Comparison of ENCODE assay signal across 20 cellular contexts in genomic region chr7:107079212-107079940, GRCh38. TPM values are rescaled to one million over a fixed set of nuclear protein-coding genes. Genes with fewer than 3 reads are reported as not detected.
DNase-seq lines count a peak whose midpoint lies in the region; ATAC-seq, FAIRE-seq and TF ChIP-seq lines count a peak whose summit lies in the region.
"Had no signal": no experiment of that assay in that cellular context is flagged by ENCODE, and none has a peak within 500 bp of the region (broad histone marks: within the 10 kb centered on the region; RNA-seq: fewer than 3 reads in every experiment).

No MANE protein-coding gene starts in this region.

- H3K9ac ChIP-seq in HepG2 (ENCODE audit: insufficient read depth, low read depth, low read length) (no peak overlapping the region), mesendoderm (ENCODE audit: low read length) (no peak overlapping the region)
- H3K9ac ChIP-seq: BLaER1 had no signal

- H3K4ac ChIP-seq in mesendoderm (ENCODE audit: low read depth, low read length) = no peak overlapping the region

- H3K27ac ChIP-seq in HepG2 (ENCODE audit: extremely low read length, insufficient read depth, low read length) (no peak overlapping the region), right lobe of liver (no peak overlapping the region), mesendoderm (ENCODE audit: low read depth, low read length) (no peak overlapping the region)
- H3K27ac ChIP-seq: BLaER1, Peyer's patch had no signal

- H3K4me1 ChIP-seq in HepG2 (ENCODE audit: insufficient read depth, low read length) (no peaks in the 10 kb centered on the region), right lobe of liver (no peaks in the 10 kb centered on the region), mesendoderm (ENCODE audit: control insufficient read depth, low read depth, low read length) (peaks cover 7% of the 10 kb centered on the region)
- H3K4me1 ChIP-seq: BLaER1, Peyer's patch had no signal

- no peak overlapping the region for H2AFZ ChIP-seq in HepG2 (ENCODE audit: low read length)

- H3K79me2 ChIP-seq in HepG2 (ENCODE audit: insufficient read depth, low read length) = no peaks in the 10 kb centered on the region
- no peaks in the 10 kb centered on the region for H3K79me2 ChIP-seq in mesendoderm (ENCODE audit: control insufficient read depth, insufficient read depth, low read length)

- in situ Hi-C loops in HepG2 (cut with HindIII; ENCODE audit: extremely low pct_ligation_motif_present, low pct_unique_long_range_greater_than_20kb) = no loop called here

- H2BK15ac ChIP-seq in mesendoderm (replicated peaks; ENCODE audit: low read depth) = no peak overlapping the region

- H3K4me3 ChIP-seq in HepG2 (replicated peaks in 1 of 3; ENCODE audit: insufficient read depth in 1 of 3, low read depth in 2 of 3, low read length in 3 of 3) (no peak overlapping the region), right lobe of liver (no peak overlapping the region), bronchial epithelial cell (ENCODE audit: low read depth, low read length) (no peak overlapping the region), mesendoderm (ENCODE audit: low read length) (no peak overlapping the region), MG63 (no peak overlapping the region)
- H3K4me3 ChIP-seq: BLaER1, Peyer's patch had no signal

- H3K18ac ChIP-seq in mesendoderm (ENCODE audit: low read length) = no peak overlapping the region

- BruUV-seq in HepG2 (replicated peaks; lab: Mats Ljungman, UMichigan) = no TSS peak

- H2BK120ac ChIP-seq in mesendoderm (ENCODE audit: low read depth, low read length) = no peak overlapping the region

- H3K9me3 ChIP-seq in HepG2 (ENCODE audit: low read length) (no peaks in the 10 kb centered on the region), right lobe of liver (no peaks in the 10 kb centered on the region), MG63 (no peaks in the 10 kb centered on the region)
- H3K9me3 ChIP-seq: BLaER1, Peyer's patch had no signal

- POLR2A ChIA-PET in HepG2 (lab: Yijun Ruan, JAX) = no interaction called here

- no peak for ATAC-seq in HepG2
- no peak for ATAC-seq in right lobe of liver
- ATAC-seq: CD8-positive, alpha-beta T cell had no signal

- no peak overlapping the region for H3K4me2 ChIP-seq in HepG2 (ENCODE audit: low read depth, low read length)
- no peak overlapping the region for H3K4me2 ChIP-seq in mesendoderm (ENCODE audit: low read length)
- H3K4me2 ChIP-seq: BLaER1 had no signal

- H4K20me1 ChIP-seq in HepG2 (ENCODE audit: insufficient read depth, low read length) = no peaks in the 10 kb centered on the region
- H4K20me1 ChIP-seq: BLaER1 had no signal

- CTCF ChIA-PET in HepG2 (lab: Yijun Ruan, JAX; ENCODE audit: low intra/inter-chr PET ratio, low total read pairs) = no interaction called here

- H3K23ac ChIP-seq in mesendoderm (ENCODE audit: low read length) = no peak overlapping the region

- no peak for DNase-seq in HepG2 (ENCODE audit: low spot score)
- no peak for DNase-seq in right lobe of liver
- no peak for DNase-seq in bronchial epithelial cell (ENCODE audit: low read depth)
- peak; percentile 26 for DNase-seq in mesendoderm
- DNase-seq in stimulated activated CD4-positive, alpha-beta T cell treated with anti-CD3 and anti-CD28 coated beads, Interleukin-4, amount 100 ng/mL, for 24 hours = no peak
- DNase-seq in SHP77 treated with DMSO at 0.1 percent for 48 hours (lab: John Stamatoyannopoulos, UW) = no peak
- DNase-seq in effector CD8-positive, alpha-beta T cell (lab: John Stamatoyannopoulos, UW) = no peak
- no peak for DNase-seq in MG63
- DNase-seq: 8988T; CD8-positive, alpha-beta T cell; GF-D8; GOT3; Karpas-422; NCI-H1694 treated with DMSO at 0.1 percent for 48 hours; NCI-H2107; Peyer's patch; Right ventricle myocardium superior had no signal

- no peak overlapping the region for H2AK5ac ChIP-seq in mesendoderm (ENCODE audit: low read length)

- no peak overlapping the region for H3K56ac ChIP-seq in mesendoderm (ENCODE audit: low read length)

- no peak overlapping the region for H4K5ac ChIP-seq in mesendoderm (ENCODE audit: low read length)

- H4K8ac ChIP-seq in mesendoderm (ENCODE audit: low read depth, low read length) = no peak overlapping the region

- H3K27me3 ChIP-seq in HepG2 (ENCODE audit: control insufficient read depth in 1 of 2, insufficient read depth in 2 of 2, low read length in 2 of 2) = no peaks in the 10 kb centered on the region; a peak in 1 of 5 replicates
- H3K27me3 ChIP-seq in right lobe of liver = no peaks in the 10 kb centered on the region
- H3K27me3 ChIP-seq in bronchial epithelial cell (ENCODE audit: control insufficient read depth, insufficient read depth, low read length) = no peaks in the 10 kb centered on the region
- H3K27me3 ChIP-seq in mesendoderm (ENCODE audit: insufficient read depth, low read length, poor library complexity) = no peaks in the 10 kb centered on the region
- no peaks in the 10 kb centered on the region for H3K27me3 ChIP-seq in MG63
- H3K27me3 ChIP-seq: BLaER1, Peyer's patch had no signal

- no peak for TF ChIP-seq RAD21 in HepG2 (CRISPR knock-in tag; IDR thresholded peaks at IDR 0.05)

- TF ChIP-seq EP300 in HepG2 (IDR thresholded peaks at IDR 0.05; ENCODE audit: low read depth in 2 of 2, low read length in 2 of 2) (no peak), HepG2 (CRISPR knock-in tag; IDR thresholded peaks at IDR 0.05; ENCODE audit: borderline replicate concordance) (no peak)

- TF ChIP-seq CTCF in HepG2 (CRISPR knock-in tag; IDR thresholded peaks at IDR 0.05) = no peak
- TF ChIP-seq CTCF in right lobe of liver (IDR thresholded peaks at IDR 0.05) = no peak
- TF ChIP-seq CTCF in bronchial epithelial cell (IDR thresholded peaks at IDR 0.05; ENCODE audit: insufficient read depth, low read length, severe bottlenecking) = no peak

- WGBS in HepG2 (ENCODE audit: low lambda C conversion rate) = 47% methylated on average over 11 of the region's 11 CpGs
- 77% methylated on average over 11 of the region's 11 CpGs for WGBS in right lobe of liver (ENCODE audit: insufficient coverage, low coverage, low lambda C conversion rate, missing lambda C conversion rate)
- no CpG with 5 or more reads among the region's 11 CpGs for WGBS in mesendoderm (ENCODE audit: extremely low coverage, insufficient coverage, low lambda C conversion rate)

- no peaks in the 10 kb centered on the region for H3K36me3 ChIP-seq in HepG2 (replicated peaks in 1 of 2; ENCODE audit: control insufficient read depth in 1 of 2, insufficient read depth in 2 of 2, low read length in 2 of 2)
- H3K36me3 ChIP-seq in right lobe of liver = no peaks in the 10 kb centered on the region
- no peaks in the 10 kb centered on the region for H3K36me3 ChIP-seq in bronchial epithelial cell (ENCODE audit: control insufficient read depth, insufficient read depth, low read length)
- no peaks in the 10 kb centered on the region for H3K36me3 ChIP-seq in mesendoderm (ENCODE audit: control insufficient read depth, insufficient read depth, low read length)
- no peaks in the 10 kb centered on the region for H3K36me3 ChIP-seq in MG63
- H3K36me3 ChIP-seq: BLaER1, Peyer's patch had no signal

- intact Hi-C loops in HepG2 (cut with micrococcal nuclease; ENCODE audit: unreplicated experiment) = no loop called here
- intact Hi-C loops in right lobe of liver (cut with DNase I) = no loop called here

- FAIRE-seq in HepG2 (lab: Jason Lieb, UNC) (no peak), bronchial epithelial cell (lab: Jason Lieb, UNC) (peak; percentile 50)
- FAIRE-seq: GM12891, GM18507 had no signal

- no peak overlapping the region for H2BK5ac ChIP-seq in mesendoderm (ENCODE audit: low read length)

- H3K79me1 ChIP-seq in mesendoderm (ENCODE audit: low read length) = no peaks in the 10 kb centered on the region

- TF ChIP-seq POLR2A in HepG2 (IDR thresholded peaks at IDR 0.05; ENCODE audit: insufficient read depth in 1 of 2, low read depth in 2 of 2, low read length in 2 of 2) (no peak), right lobe of liver (IDR thresholded peaks at IDR 0.05) (no peak)

TF ChIP-seq in HepG2, 621 proteins besides CTCF, POLR2A, EP300 and RAD21 (continues in another document):
- TF ChIP-seq IKZF4 (CRISPR knock-in tag; IDR thresholded peaks at IDR 0.05; ENCODE audit: borderline replicate concordance, low read depth, not compliant biosample characterization) (no peak), TBX3 (IDR thresholded peaks at IDR 0.05; ENCODE audit: borderline replicate concordance) (no peak)

RNA-seq across cellular contexts. Expression of gene PRKAR2B, which starts 34.9 kb away (rescaled TPM):
- total RNA-seq in HepG2 (2016; rRNA removed; fragmentation: Illumina TruSeq; extraction: Trizol) (not detected in 2 replicates), right lobe of liver (1 to 10 TPM; 1.4 to 2.9 (median 1.8) TPM), bronchial epithelial cell (0.26 TPM in 1 of 2 replicates, not detected in the other)
- not detected in 2 replicates for total RNA-seq in HepG2 (2016; cell fraction: cytosol; rRNA removed; fragmentation: Illumina TruSeq; extraction: Trizol; ENCODE audit: low read depth)
- not detected in 2 replicates for total RNA-seq in HepG2 (2016; cell fraction: insoluble cytoplasmic fraction; rRNA removed; fragmentation: Illumina TruSeq; extraction: Trizol)
- 0.09 TPM in 1 of 2 replicates, not detected in the other for total RNA-seq in HepG2 (2016; cell fraction: membrane; rRNA removed; fragmentation: Illumina TruSeq; extraction: Trizol)
- not detected in 2 replicates for total RNA-seq in HepG2 (2016; cell fraction: nucleus; rRNA removed; fragmentation: Illumina TruSeq; extraction: Trizol)
- 0.03 TPM in 1 of 2 replicates, not detected in the other for polyA plus RNA-seq in HepG2 (2011; rRNA removed)
- 0.01 TPM in 1 of 2 replicates, not detected in the other for polyA plus RNA-seq in HepG2 (2011; cell fraction: cytosol; rRNA removed)
- polyA plus RNA-seq in HepG2 (2011; cell fraction: nucleus; rRNA removed) = not detected in 2 replicates
- polyA plus RNA-seq in HepG2 (2012) = 0.03 TPM in 1 of 2 replicates, not detected in the other
- not detected in 2 replicates for polyA plus RNA-seq in HepG2 (2016; cell fraction: cytosol; fragmentation: Illumina TruSeq; extraction: Trizol; ENCODE audit: low read depth)
- polyA plus RNA-seq in HepG2 (2016; cell fraction: insoluble cytoplasmic fraction; fragmentation: Illumina TruSeq; extraction: Trizol; ENCODE audit: low read depth) = 0.10 TPM in 1 of 2 replicates, not detected in the other
- polyA plus RNA-seq in HepG2 (2016; cell fraction: membrane; fragmentation: Illumina TruSeq; extraction: Trizol; ENCODE audit: low read depth) = 0.05 TPM in 1 of 2 replicates, not detected in the other
- polyA plus RNA-seq in HepG2 (2016; cell fraction: nucleus; fragmentation: Illumina TruSeq; extraction: Trizol; ENCODE audit: insufficient read depth, low read depth) = not detected in 2 replicates
- polyA minus RNA-seq in HepG2 (2011; rRNA and poly(A)+ RNA removed; ENCODE audit: low replicate concordance) = 0.14 and 0.68 TPM in 2 replicates
- 0.20 TPM in 1 of 2 replicates, not detected in the other for polyA minus RNA-seq in HepG2 (2011; cell fraction: cytosol; rRNA and poly(A)+ RNA removed)
- polyA minus RNA-seq in HepG2 (2011; cell fraction: nucleus; rRNA and poly(A)+ RNA removed) = 0.13 TPM in 1 of 2 replicates, not detected in the other
- polyA plus RNA-seq in mesendoderm (2013, experiment 1 of 2) = 10.8 TPM
- 11.1 TPM for polyA plus RNA-seq in mesendoderm (2013, experiment 2 of 2)
- total RNA-seq in MG63 (2014; rRNA removed; shearing (Covaris generic); ENCODE audit: low replicate concordance) = 0.44 and 1.3 TPM in 2 replicates
